Comparison of ENCODE assay signal across 1 cellular context in the genomic region with DNA sequence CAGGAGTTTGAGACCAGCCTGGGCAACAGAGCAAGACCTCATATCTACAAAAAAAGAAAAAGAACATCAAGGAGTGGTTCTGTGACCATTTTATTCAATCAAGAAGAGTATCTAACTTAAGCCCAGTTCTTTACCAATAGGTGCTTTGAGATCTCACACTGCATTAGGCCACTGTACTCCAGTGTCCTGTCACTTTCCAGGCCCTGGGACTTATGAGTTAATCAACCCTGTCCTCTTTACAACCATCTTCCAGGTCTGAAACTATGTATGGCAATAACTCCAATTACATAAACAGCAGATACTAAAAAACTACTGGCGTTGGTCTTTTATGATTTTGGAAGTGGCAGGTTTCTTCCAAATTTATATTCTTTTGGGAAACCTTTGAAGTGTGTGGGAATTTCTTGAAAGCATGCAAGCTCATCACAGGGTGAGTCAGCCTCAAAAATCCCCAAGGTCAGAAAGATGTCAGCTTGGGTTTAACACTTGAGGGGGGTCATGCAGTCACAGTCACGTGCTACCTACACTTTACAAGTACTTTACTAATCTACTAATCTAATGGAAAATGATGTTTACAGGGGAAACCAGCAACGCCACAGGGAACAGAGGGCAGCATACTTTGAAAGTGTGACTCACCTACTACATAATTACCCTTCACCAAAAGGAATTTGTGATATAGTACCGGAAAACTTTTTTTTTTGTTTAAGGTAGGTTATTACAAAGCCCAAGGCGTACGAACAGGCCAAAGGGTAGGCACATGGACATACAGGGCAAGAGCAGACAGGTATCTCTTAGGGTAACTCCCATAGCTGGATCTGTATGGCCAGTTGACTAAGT.
TF ChIP-seq lines count a peak whose summit lies in the region.

No MANE protein-coding gene starts in this region.

TF ChIP-seq in HEK293, 187 proteins besides CTCF, POLR2A, EP300 and RAD21 (continued from another document and continues in another):
- TF ChIP-seq ELK4 (IDR thresholded peaks at IDR 0.05; ENCODE audit: borderline replicate concordance, low read depth, low read length) (no peak), ZNF398 (tag by site-specific recombination; IDR thresholded peaks at IDR 0.05) (peak; percentile 73), ZNF580 (tag by site-specific recombination; IDR thresholded peaks at IDR 0.05) (no peak), ZNF248 (tag by site-specific recombination; IDR thresholded peaks at IDR 0.05) (no peak), EGR2 (tag by site-specific recombination; IDR thresholded peaks at IDR 0.05; ENCODE audit: low read depth) (no peak), GFI1B (tag by site-specific recombination; IDR thresholded peaks at IDR 0.05) (no peak), ZNF544 (tag by site-specific recombination; IDR thresholded peaks at IDR 0.05) (no peak), HOXC10 (CRISPR knock-in tag; IDR thresholded peaks at IDR 0.05) (no peak), ZNF184 (tag by site-specific recombination; IDR thresholded peaks at IDR 0.05) (peak; percentile 83; the same call in 1 of the 2 replicates), ZNF302 (tag by site-specific recombination; IDR thresholded peaks at IDR 0.05; ENCODE audit: low read depth) (no peak), SP3 (tag by site-specific recombination; IDR thresholded peaks at IDR 0.05) (no peak), ZNF843 (tag by site-specific recombination; IDR thresholded peaks at IDR 0.05) (no peak), ZNF530 (tag by site-specific recombination; IDR thresholded peaks at IDR 0.05; ENCODE audit: low read depth) (no peak), ZNF148 (tag by site-specific recombination; IDR thresholded peaks at IDR 0.05; ENCODE audit: borderline replicate concordance) (no peak), ZXDB (tag by site-specific recombination; IDR thresholded peaks at IDR 0.05) (peak; percentile 52; the same call in 1 of the 2 replicates), HIC1 (tag by site-specific recombination; IDR thresholded peaks at IDR 0.05) (peak; percentile 92), MEIS1 (CRISPR knock-in tag; IDR thresholded peaks at IDR 0.05; ENCODE audit: borderline replicate concordance) (no peak), TCF7L2 (IDR thresholded peaks at IDR 0.05; ENCODE audit: borderline replicate concordance, low read depth, low read length) (peak; percentile 71), ZSCAN30 (tag by site-specific recombination; IDR thresholded peaks at IDR 0.05) (no peak; the same call in 1 of the 2 replicates), AEBP2 (tag by site-specific recombination; IDR thresholded peaks at IDR 0.05; ENCODE audit: borderline replicate concordance) (no peak), ZNF202 (tag by site-specific recombination; IDR thresholded peaks at IDR 0.05; ENCODE audit: borderline replicate concordance) (no peak), YY1 (tag by site-specific recombination; IDR thresholded peaks at IDR 0.05) (no peak), ZFP3 (tag by site-specific recombination; IDR thresholded peaks at IDR 0.05; ENCODE audit: low read depth) (no peak)
- TF ChIP-seq, protein P1, sequence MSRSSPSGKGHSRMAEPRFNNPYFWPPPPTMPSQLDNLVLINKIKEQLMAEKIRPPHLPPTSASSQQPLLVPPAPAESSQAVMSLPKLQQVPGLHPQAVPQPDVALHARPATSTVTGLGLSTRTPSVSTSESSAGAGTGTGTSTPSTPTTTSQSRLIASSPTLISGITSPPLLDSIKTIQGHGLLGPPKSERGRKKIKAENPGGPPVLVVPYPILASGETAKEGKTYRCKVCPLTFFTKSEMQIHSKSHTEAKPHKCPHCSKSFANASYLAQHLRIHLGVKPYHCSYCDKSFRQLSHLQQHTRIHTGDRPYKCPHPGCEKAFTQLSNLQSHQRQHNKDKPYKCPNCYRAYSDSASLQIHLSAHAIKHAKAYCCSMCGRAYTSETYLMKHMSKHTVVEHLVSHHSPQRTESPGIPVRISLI (tag by site-specific recombination; IDR thresholded peaks at IDR 0.05), result peak; percentile 81; the same call in 1 of the 2 replicates
- TF ChIP-seq, protein P2, sequence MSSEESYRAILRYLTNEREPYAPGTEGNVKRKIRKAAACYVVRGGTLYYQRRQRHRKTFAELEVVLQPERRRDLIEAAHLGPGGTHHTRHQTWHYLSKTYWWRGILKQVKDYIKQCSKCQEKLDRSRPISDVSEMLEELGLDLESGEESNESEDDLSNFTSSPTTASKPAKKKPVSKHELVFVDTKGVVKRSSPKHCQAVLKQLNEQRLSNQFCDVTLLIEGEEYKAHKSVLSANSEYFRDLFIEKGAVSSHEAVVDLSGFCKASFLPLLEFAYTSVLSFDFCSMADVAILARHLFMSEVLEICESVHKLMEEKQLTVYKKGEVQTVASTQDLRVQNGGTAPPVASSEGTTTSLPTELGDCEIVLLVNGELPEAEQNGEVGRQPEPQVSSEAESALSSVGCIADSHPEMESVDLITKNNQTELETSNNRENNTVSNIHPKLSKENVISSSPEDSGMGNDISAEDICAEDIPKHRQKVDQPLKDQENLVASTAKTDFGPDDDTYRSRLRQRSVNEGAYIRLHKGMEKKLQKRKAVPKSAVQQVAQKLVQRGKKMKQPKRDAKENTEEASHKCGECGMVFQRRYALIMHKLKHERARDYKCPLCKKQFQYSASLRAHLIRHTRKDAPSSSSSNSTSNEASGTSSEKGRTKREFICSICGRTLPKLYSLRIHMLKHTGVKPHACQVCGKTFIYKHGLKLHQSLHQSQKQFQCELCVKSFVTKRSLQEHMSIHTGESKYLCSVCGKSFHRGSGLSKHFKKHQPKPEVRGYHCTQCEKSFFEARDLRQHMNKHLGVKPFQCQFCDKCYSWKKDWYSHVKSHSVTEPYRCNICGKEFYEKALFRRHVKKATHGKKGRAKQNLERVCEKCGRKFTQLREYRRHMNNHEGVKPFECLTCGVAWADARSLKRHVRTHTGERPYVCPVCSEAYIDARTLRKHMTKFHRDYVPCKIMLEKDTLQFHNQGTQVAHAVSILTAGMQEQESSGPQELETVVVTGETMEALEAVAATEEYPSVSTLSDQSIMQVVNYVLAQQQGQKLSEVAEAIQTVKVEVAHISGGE (tag by site-specific recombination; conservative IDR thresholded peaks at IDR 0.05; ENCODE audit: low read depth), result no peak
- TF ChIP-seq, protein P3, sequence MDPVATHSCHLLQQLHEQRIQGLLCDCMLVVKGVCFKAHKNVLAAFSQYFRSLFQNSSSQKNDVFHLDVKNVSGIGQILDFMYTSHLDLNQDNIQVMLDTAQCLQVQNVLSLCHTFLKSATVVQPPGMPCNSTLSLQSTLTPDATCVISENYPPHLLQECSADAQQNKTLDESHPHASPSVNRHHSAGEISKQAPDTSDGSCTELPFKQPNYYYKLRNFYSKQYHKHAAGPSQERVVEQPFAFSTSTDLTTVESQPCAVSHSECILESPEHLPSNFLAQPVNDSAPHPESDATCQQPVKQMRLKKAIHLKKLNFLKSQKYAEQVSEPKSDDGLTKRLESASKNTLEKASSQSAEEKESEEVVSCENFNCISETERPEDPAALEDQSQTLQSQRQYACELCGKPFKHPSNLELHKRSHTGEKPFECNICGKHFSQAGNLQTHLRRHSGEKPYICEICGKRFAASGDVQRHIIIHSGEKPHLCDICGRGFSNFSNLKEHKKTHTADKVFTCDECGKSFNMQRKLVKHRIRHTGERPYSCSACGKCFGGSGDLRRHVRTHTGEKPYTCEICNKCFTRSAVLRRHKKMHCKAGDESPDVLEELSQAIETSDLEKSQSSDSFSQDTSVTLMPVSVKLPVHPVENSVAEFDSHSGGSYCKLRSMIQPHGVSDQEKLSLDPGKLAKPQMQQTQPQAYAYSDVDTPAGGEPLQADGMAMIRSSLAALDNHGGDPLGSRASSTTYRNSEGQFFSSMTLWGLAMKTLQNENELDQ (tag by site-specific recombination; IDR thresholded peaks at IDR 0.05; ENCODE audit: low read depth), result no peak
